ENCODE assay signal across 6 cellular contexts in genomic region chr11:62671272-62671603, GRCh38. TPM values are rescaled to one million over a fixed set of nuclear protein-coding genes. Genes with fewer than 3 reads are reported as not detected.
DNase-seq lines count a peak whose midpoint lies in the region; FAIRE-seq and TF ChIP-seq lines count a peak whose summit lies in the region.

No MANE protein-coding gene starts in this region.

- no peaks in the 10 kb centered on the region for H4K20me1 ChIP-seq in endothelial cell of umbilical vein (replicated peaks; ENCODE audit: control insufficient read depth, extremely low read depth, insufficient read depth, low read length)

- BruUV-seq in endothelial cell of umbilical vein (replicated peaks; lab: Mats Ljungman, UMichigan), result no TSS peak

- peak; percentile 71 for DNase-seq in GF-D8 (lab: John Stamatoyannopoulos, UW)
- no peak for DNase-seq in MG63
- DNase-seq in endothelial cell of umbilical vein (ENCODE audit: low read depth, low spot score), result no peak
- no peak for DNase-seq in ureter (ENCODE audit: low spot score)
- no peak for DNase-seq in activated effector memory CD4-positive, alpha-beta T cell treated with Interleukin-2 at 50 U/mL for 16 hours

- H3K4me1 ChIP-seq in endothelial cell of umbilical vein (ENCODE audit: control insufficient read depth, extremely low read depth, insufficient read depth, low read length) (peaks cover 15% of the 10 kb centered on the region), skeletal muscle tissue (ENCODE audit: control insufficient read depth in 3 of 3, insufficient read depth in 3 of 3, low read length in 3 of 3) (peaks cover 38 to 49% (median 48%) of the 10 kb centered on the region in 3 donors)

- CTCF ChIA-PET in endothelial cell of umbilical vein (lab: Charles Lee), result interaction anchor here (0.8 to 3.2 kb wide), 7 partner anchors 10 to 276 kb away, joined by 3 to 30 read pairs (median 4); partner anchors contain the start of gene EEF1G

- peaks cover 30% of the 10 kb centered on the region for H3K79me2 ChIP-seq in endothelial cell of umbilical vein (ENCODE audit: control insufficient read depth, insufficient read depth, low read length)

- intact Hi-C loops in endothelial cell of umbilical vein (cut with micrococcal nuclease), result no loop called here

- H2AFZ ChIP-seq in endothelial cell of umbilical vein (ENCODE audit: low read depth, low read length), result peak overlapping the region; percentile 95

- H3K9ac ChIP-seq in endothelial cell of umbilical vein (replicated peaks; ENCODE audit: extremely low read depth, insufficient read depth, low read length), result peak overlapping the region; percentile 80
- H3K9ac ChIP-seq in skeletal muscle tissue (ENCODE audit: low read depth in 1 of 3, low read length in 3 of 3), result peak overlapping the region; percentile 82 to 97 (median 96)

- H3K4me2 ChIP-seq in endothelial cell of umbilical vein (ENCODE audit: insufficient read depth, low read length), result peak overlapping the region; percentile 96

- H3K36me3 ChIP-seq in MG63 (peaks cover 56% of the 10 kb centered on the region), endothelial cell of umbilical vein (ENCODE audit: control insufficient read depth in 2 of 2, extremely low read depth in 1 of 2, insufficient read depth in 2 of 2, low read length in 2 of 2) (peaks cover 0 to 2% of the 10 kb centered on the region in 2 experiments), skeletal muscle tissue (ENCODE audit: control insufficient read depth in 3 of 3, insufficient read depth in 3 of 3, low read length in 3 of 3) (peaks cover 12 to 24% (median 23%) of the 10 kb centered on the region in 3 donors)

- FAIRE-seq in endothelial cell of umbilical vein (lab: Jason Lieb, UNC), result peak; percentile 83

- no peak for TF ChIP-seq POLR2A in endothelial cell of umbilical vein (IDR thresholded peaks at IDR 0.05; ENCODE audit: low read depth, low read length)

- H3K27me3 ChIP-seq in MG63 (no peaks in the 10 kb centered on the region), endothelial cell of umbilical vein (ENCODE audit: control insufficient read depth in 2 of 2, insufficient read depth in 2 of 2, low read length in 2 of 2) (no peaks in the 10 kb centered on the region), skeletal muscle tissue (ENCODE audit: control insufficient read depth in 3 of 3, insufficient read depth in 3 of 3, low read length in 3 of 3) (no peaks in the 10 kb centered on the region)

- H3K4me3 ChIP-seq in MG63 (peak overlapping the region; percentile 97), endothelial cell of umbilical vein (replicated peaks in 1 of 3; ENCODE audit: insufficient read depth in 1 of 3, low read depth in 1 of 3, low read length in 3 of 3) (peak overlapping the region; percentile 49 to 92 (median 77)), skeletal muscle tissue (ENCODE audit: low read length in 3 of 3) (peak overlapping the region; percentile 92 to 97 (median 95))

- dilution Hi-C loops in endothelial cell of umbilical vein (cut with MboI; ENCODE audit: extremely low pct_ligation_motif_present, low sequenced_read_pairs), result no loop called here

- POLR2A ChIA-PET in endothelial cell of umbilical vein (lab: Charles Lee), result interaction anchor here (0.6 to 1.7 kb wide), 8 partner anchors 9 to 170 kb away, joined by 3 to 9 read pairs (median 5); partner anchors contain the start of genes GANAB, INTS5, MTA2 and TUT1

- TF ChIP-seq CTCF in endothelial cell of umbilical vein (IDR thresholded peaks at IDR 0.05; ENCODE audit: extremely low read depth in 1 of 2, insufficient read depth in 1 of 2, low read depth in 1 of 2, low read length in 2 of 2), result no peak

- H3K9me3 ChIP-seq in MG63 (no peaks in the 10 kb centered on the region), endothelial cell of umbilical vein (replicated peaks; ENCODE audit: control insufficient read depth, insufficient read depth, low read length) (no peaks in the 10 kb centered on the region), skeletal muscle tissue (ENCODE audit: control insufficient read depth in 3 of 3, low read length in 3 of 3) (no peaks in the 10 kb centered on the region)

- H3K27ac ChIP-seq in endothelial cell of umbilical vein (ENCODE audit: insufficient read depth, low read depth, low read length) (peak overlapping the region; percentile 69), skeletal muscle tissue (ENCODE audit: low read depth, low read length) (peak overlapping the region; percentile 86)

- H3K9me1 ChIP-seq in endothelial cell of umbilical vein (replicated peaks; ENCODE audit: control insufficient read depth, extremely low read depth, insufficient read depth, low read length), result no peaks in the 10 kb centered on the region

TF ChIP-seq in endothelial cell of umbilical vein, 7 proteins besides CTCF, POLR2A, EP300 and RAD21:
- TF ChIP-seq JUN (IDR thresholded peaks at IDR 0.05; ENCODE audit: borderline replicate concordance, insufficient read depth, insufficient read length, low read depth) (no peak), MYC (IDR thresholded peaks at IDR 0.05; ENCODE audit: low read depth, low read length) (no peak), EZH2 (IDR thresholded peaks at IDR 0.05; ENCODE audit: borderline replicate concordance, low read depth, low read length, severe bottlenecking) (no peak)

RNA-seq across cellular contexts. Expression of gene UQCC3, which starts 0.2 kb away (rescaled TPM):
- 16.4 and 22.2 TPM in 2 replicates for total RNA-seq in MG63 (2014; rRNA removed; shearing (Covaris generic); ENCODE audit: low replicate concordance)
- total RNA-seq in endothelial cell of umbilical vein (8.6 and 9.0 TPM in 2 replicates), skeletal muscle tissue (4.7 TPM), ureter (6.6 TPM)
- polyA plus RNA-seq in endothelial cell of umbilical vein, result 15.3 and 15.5 TPM in 2 replicates
- 7.6 and 12.2 TPM in 2 replicates for polyA plus RNA-seq in endothelial cell of umbilical vein (2011; cell fraction: cytosol; rRNA removed)
- polyA plus RNA-seq in endothelial cell of umbilical vein (2011; cell fraction: nucleus; rRNA removed), result 2.6 and 4.0 TPM in 2 replicates
- polyA plus RNA-seq in endothelial cell of umbilical vein (2012), result 6.9 and 11.2 TPM in 2 replicates
- 2.4 and 3.0 TPM in 2 replicates for polyA minus RNA-seq in endothelial cell of umbilical vein
- 8.3 TPM for polyA minus RNA-seq in endothelial cell of umbilical vein (2011; cell fraction: cytosol; rRNA and poly(A)+ RNA removed)
- 1.6 TPM in 2 replicates for polyA minus RNA-seq in endothelial cell of umbilical vein (2011; cell fraction: nucleus; rRNA and poly(A)+ RNA removed)

RNA-seq across cellular contexts. Expression of gene LBHD1, which starts 0.8 kb away (rescaled TPM):
- 4.7 and 9.8 TPM in 2 replicates for total RNA-seq in MG63 (2014; rRNA removed; shearing (Covaris generic); ENCODE audit: low replicate concordance)
- total RNA-seq in endothelial cell of umbilical vein (7.5 and 10.5 TPM in 2 replicates), skeletal muscle tissue (1.0 TPM), ureter (9.8 TPM)
- polyA plus RNA-seq in endothelial cell of umbilical vein, result 3.5 and 3.8 TPM in 2 replicates
- 2.8 and 3.6 TPM in 2 replicates for polyA plus RNA-seq in endothelial cell of umbilical vein (2011; cell fraction: cytosol; rRNA removed)
- polyA plus RNA-seq in endothelial cell of umbilical vein (2011; cell fraction: nucleus; rRNA removed), result 19.1 and 21.0 TPM in 2 replicates
- polyA plus RNA-seq in endothelial cell of umbilical vein (2012), result 2.5 and 3.7 TPM in 2 replicates
- polyA minus RNA-seq in endothelial cell of umbilical vein, result 4.6 and 5.2 TPM in 2 replicates
- polyA minus RNA-seq in endothelial cell of umbilical vein (2011; cell fraction: cytosol; rRNA and poly(A)+ RNA removed), result 5.0 TPM
- polyA minus RNA-seq in endothelial cell of umbilical vein (2011; cell fraction: nucleus; rRNA and poly(A)+ RNA removed), result 6.8 and 8.0 TPM in 2 replicates

RNA-seq across cellular contexts. Expression of gene CSKMT, which starts 6.1 kb away (rescaled TPM):
- total RNA-seq in MG63 (2014; rRNA removed; shearing (Covaris generic); ENCODE audit: low replicate concordance), result 10.9 and 14.9 TPM in 2 replicates
- total RNA-seq in endothelial cell of umbilical vein (28.4 and 38.1 TPM in 2 replicates), skeletal muscle tissue (4.7 TPM), ureter (20.7 TPM)
- polyA plus RNA-seq in endothelial cell of umbilical vein, result 7.8 and 7.9 TPM in 2 replicates
- 6.1 and 6.4 TPM in 2 replicates for polyA plus RNA-seq in endothelial cell of umbilical vein (2011; cell fraction: cytosol; rRNA removed)
- 7.5 and 11.9 TPM in 2 replicates for polyA plus RNA-seq in endothelial cell of umbilical vein (2011; cell fraction: nucleus; rRNA removed)
- polyA plus RNA-seq in endothelial cell of umbilical vein (2012), result 6.5 and 8.7 TPM in 2 replicates
- 11.0 and 11.7 TPM in 2 replicates for polyA minus RNA-seq in endothelial cell of umbilical vein
- polyA minus RNA-seq in endothelial cell of umbilical vein (2011; cell fraction: cytosol; rRNA and poly(A)+ RNA removed), result 54.8 TPM
- 21.3 and 80.2 TPM in 2 replicates for polyA minus RNA-seq in endothelial cell of umbilical vein (2011; cell fraction: nucleus; rRNA and poly(A)+ RNA removed)

RNA-seq across cellular contexts. Expression of gene C11orf98, which starts 6.2 kb away (rescaled TPM):
- total RNA-seq in MG63 (2014; rRNA removed; shearing (Covaris generic); ENCODE audit: low replicate concordance), result 64.8 and 73.5 TPM in 2 replicates
- 58.7 and 61.0 TPM in 2 replicates for total RNA-seq in endothelial cell of umbilical vein
- polyA plus RNA-seq in endothelial cell of umbilical vein, result 32.3 and 39.5 TPM in 2 replicates
- polyA plus RNA-seq in endothelial cell of umbilical vein (2011; cell fraction: cytosol; rRNA removed), result 70.0 and 81.8 TPM in 2 replicates
- 35.6 and 42.1 TPM in 2 replicates for polyA plus RNA-seq in endothelial cell of umbilical vein (2011; cell fraction: nucleus; rRNA removed)
- 84.1 and 99.3 TPM in 2 replicates for polyA plus RNA-seq in endothelial cell of umbilical vein (2012)
- polyA minus RNA-seq in endothelial cell of umbilical vein, result 5.3 and 6.2 TPM in 2 replicates
- polyA minus RNA-seq in endothelial cell of umbilical vein (2011; cell fraction: cytosol; rRNA and poly(A)+ RNA removed), result 11.5 TPM
- 2.0 and 5.0 TPM in 2 replicates for polyA minus RNA-seq in endothelial cell of umbilical vein (2011; cell fraction: nucleus; rRNA and poly(A)+ RNA removed)
- total RNA-seq in skeletal muscle tissue, result 22.4 TPM
- 52.6 TPM for total RNA-seq in ureter

RNA-seq across cellular contexts. Expression of gene UBXN1, which starts 7.6 kb away (rescaled TPM):
- total RNA-seq in MG63 (2014; rRNA removed; shearing (Covaris generic); ENCODE audit: low replicate concordance), result 85.5 and 147 TPM in 2 replicates
- total RNA-seq in endothelial cell of umbilical vein (112 and 113 TPM in 2 replicates), skeletal muscle tissue (106 TPM), ureter (90.5 TPM)
- polyA plus RNA-seq in endothelial cell of umbilical vein, result 105 and 114 TPM in 2 replicates
- polyA plus RNA-seq in endothelial cell of umbilical vein (2011; cell fraction: cytosol; rRNA removed), result 98.7 and 120 TPM in 2 replicates
- 148 and 194 TPM in 2 replicates for polyA plus RNA-seq in endothelial cell of umbilical vein (2011; cell fraction: nucleus; rRNA removed)
- polyA plus RNA-seq in endothelial cell of umbilical vein (2012), result 92.3 and 141 TPM in 2 replicates
- 41.0 and 42.1 TPM in 2 replicates for polyA minus RNA-seq in endothelial cell of umbilical vein
- polyA minus RNA-seq in endothelial cell of umbilical vein (2011; cell fraction: cytosol; rRNA and poly(A)+ RNA removed), result 62.7 TPM
- polyA minus RNA-seq in endothelial cell of umbilical vein (2011; cell fraction: nucleus; rRNA and poly(A)+ RNA removed), result 31.2 and 41.0 TPM in 2 replicates
